9 cellular contexts compared by ENCODE assay signal in genomic region chr19:35742121-35742724, GRCh38. TPM values are rescaled to one million over a fixed set of nuclear protein-coding genes. Genes with fewer than 3 reads are reported as not detected.
A peak's percentile ranks its signal among the peaks of the same experiment; 100 is the strongest.
DNase-seq lines count a peak whose midpoint lies in the region; TF ChIP-seq lines count a peak whose summit lies in the region.
"Had no signal": no experiment of that assay in that cellular context is flagged by ENCODE, and none has a peak within 500 bp of the region (broad histone marks: within the 10 kb centered on the region; RNA-seq: fewer than 3 reads in every experiment).

A gene with protein sequence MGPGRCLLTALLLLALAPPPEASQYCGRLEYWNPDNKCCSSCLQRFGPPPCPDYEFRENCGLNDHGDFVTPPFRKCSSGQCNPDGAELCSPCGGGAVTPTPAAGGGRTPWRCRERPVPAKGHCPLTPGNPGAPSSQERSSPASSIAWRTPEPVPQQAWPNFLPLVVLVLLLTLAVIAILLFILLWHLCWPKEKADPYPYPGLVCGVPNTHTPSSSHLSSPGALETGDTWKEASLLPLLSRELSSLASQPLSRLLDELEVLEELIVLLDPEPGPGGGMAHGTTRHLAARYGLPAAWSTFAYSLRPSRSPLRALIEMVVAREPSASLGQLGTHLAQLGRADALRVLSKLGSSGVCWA (minus strand): TSS chr19:35742452. CDS start chr19:35741180, 1,272 bp downstream.

- H3K9me3 Mint-ChIP-seq in brain: peaks cover 0 to 2% (median 0%) of the 10 kb centered on the region in 5 experiments
- no peaks in the 10 kb centered on the region for H3K9me3 Mint-ChIP-seq in HFFc6

- peaks cover 26% of the 10 kb centered on the region for H3K36me3 ChIP-seq in neutrophil

- DNase-seq in T-helper 9 cell (peak; percentile 41), ureter (ENCODE audit: low spot score) (no peak), HFFc6 (no peak), NCI-H1930 (lab: John Stamatoyannopoulos, UW) (no peak), glomerular visceral epithelial cell (ENCODE audit: extremely low spot score) (no peak)

- TF ChIP-seq POLR2A in GM19193 (IDR thresholded peaks at IDR 0.05; ENCODE audit: extremely low read depth, insufficient read depth, insufficient read length): peak; percentile 73

- TF ChIP-seq CTCF in brain (conservative IDR thresholded peaks at IDR 0.05): no peak
- no peak for TF ChIP-seq CTCF in neutrophil (IDR thresholded peaks at IDR 0.05)
- TF ChIP-seq CTCF in HFFc6 (IDR thresholded peaks at IDR 0.05): no peak

- peak within 1 kb of the TSS; percentile 98 for H3K27ac ChIP-seq in neutrophil
- H3K27ac ChIP-seq: SJSA1 had no signal

- H3K4me3 ChIP-seq in neutrophil (ENCODE audit: low read depth in 1 of 2, low read length in 1 of 2): peak within 1 kb of the TSS; percentile 91 to 93

- H3K4me1 Mint-ChIP-seq in brain (peaks cover 50% of the 10 kb centered on the region), HFFc6 (ENCODE audit: low read depth) (peaks cover 39% of the 10 kb centered on the region)

- H3K27me3 ChIP-seq in neutrophil: no peaks in the 10 kb centered on the region
- H3K27me3 ChIP-seq: SJSA1 had no signal

- no peaks in the 10 kb centered on the region for H3K9me3 ChIP-seq in neutrophil
- H3K9me3 ChIP-seq: SJSA1 had no signal

- peak within 1 kb of the TSS; percentile 69 to 98 (median 77) for H3K4me3 Mint-ChIP-seq in brain
- H3K4me3 Mint-ChIP-seq in HFFc6: no peak within 1 kb of the TSS

- H3K36me3 Mint-ChIP-seq in brain: peaks cover 14% of the 10 kb centered on the region
- peaks cover 13% of the 10 kb centered on the region for H3K36me3 Mint-ChIP-seq in HFFc6 (ENCODE audit: low read depth)

- H3K27ac Mint-ChIP-seq in brain (peak within 1 kb of the TSS; percentile 35 to 97 (median 59)), HFFc6 (no peak within 1 kb of the TSS)

- peaks cover 9% of the 10 kb centered on the region for H3K27me3 Mint-ChIP-seq in brain
- H3K27me3 Mint-ChIP-seq in HFFc6 (ENCODE audit: insufficient read depth): peaks cover 9% of the 10 kb centered on the region

- H3K4me1 ChIP-seq in neutrophil (ENCODE audit: control insufficient read depth in 1 of 2, insufficient read depth in 1 of 2, low read depth in 1 of 2, low read length in 1 of 2): peaks cover 59 to 69% of the 10 kb centered on the region in 2 experiments

RNA-seq across cellular contexts. Expression of the gene that starts here (rescaled TPM):
- polyA plus RNA-seq in brain (ENCODE audit: insufficient read depth, low read depth, low replicate concordance): 11.2 TPM
- 14.7 TPM for total RNA-seq in ureter
- total RNA-seq in HFFc6 (2021; fragmentation: NEBNext Ultra II Directional; extraction: Animal tissue kit (Norgen Biotek cat#: 25700)): 1 to 10 TPM in 4 of 6 experiments, under 1 TPM in 2; 0.76 to 2.8 (median 1.4) TPM
